In genomic region chr3:7106635-7107034, GRCh38 we compare ENCODE assay signal across 34 cellular contexts.
DNase-seq lines count a peak whose midpoint lies in the region; ATAC-seq, FAIRE-seq and TF ChIP-seq lines count a peak whose summit lies in the region.
"Had no signal": no experiment of that assay in that cellular context is flagged by ENCODE, and none has a peak within 500 bp of the region (broad histone marks: within the 10 kb centered on the region; RNA-seq: fewer than 3 reads in every experiment).

No MANE protein-coding gene starts in this region.

- H3K9me3 ChIP-seq in prostate gland: no peaks in the 10 kb centered on the region
- H3K9me3 ChIP-seq in heart right ventricle: peaks cover 0 to 6% (median 0%) of the 10 kb centered on the region in 11 donors
- H3K9me3 ChIP-seq: A549; BE2C; BLaER1; BLaER1 treated with 17β-estradiol and CSF1 and Interleukin-3, amounts not matched to agents 10 nM and 100 nM; Caco-2 had no signal

- peak overlapping the region; percentile 82 for H3K27ac ChIP-seq in 22Rv1
- H3K27ac ChIP-seq in prostate gland: peak overlapping the region in 1 of 2 donors; percentile 50
- no peak overlapping the region for H3K27ac ChIP-seq in heart right ventricle
- H3K27ac ChIP-seq: A549; BLaER1; BLaER1 treated with 17β-estradiol and CSF1 and Interleukin-3, amounts not matched to agents 10 nM and 100 nM; C4-2B had no signal

- TF ChIP-seq CTCF in 22Rv1 (IDR thresholded peaks at IDR 0.05) (no peak), LNCaP clone FGC (IDR thresholded peaks at IDR 0.05; ENCODE audit: control insufficient read depth, extremely low read depth, insufficient read depth) (no peak), prostate gland (IDR thresholded peaks at IDR 0.05) (no peak), heart right ventricle (IDR thresholded peaks at IDR 0.05) (no peak)

- H3K4me3 ChIP-seq in LNCaP clone FGC (ENCODE audit: low read depth, low read length) (no peak overlapping the region), prostate gland (no peak overlapping the region), heart right ventricle (no peak overlapping the region)
- H3K4me3 ChIP-seq: A549; BLaER1; BLaER1 treated with 17β-estradiol and CSF1 and Interleukin-3, amounts not matched to agents 10 nM and 100 nM had no signal

- H3K27me3 ChIP-seq in prostate gland (replicated peaks; ENCODE audit: insufficient read depth) (no peaks in the 10 kb centered on the region), heart right ventricle (no peaks in the 10 kb centered on the region)
- H3K27me3 ChIP-seq: BE2C; BLaER1; BLaER1 treated with 17β-estradiol and CSF1 and Interleukin-3, amounts not matched to agents 10 nM and 100 nM had no signal

- ATAC-seq in left colon (no peak), heart right ventricle (no peak)
- ATAC-seq: A549; CD8-positive, alpha-beta T cell had no signal

- 48% methylated on average over 1 of the region's 1 CpG for WGBS in prostate gland
- WGBS in heart right ventricle, 2 donors: 73 to 80% methylated on average over 1 of the region's 1 CpG

- H3K4me1 ChIP-seq in prostate gland (replicated peaks) (no peaks in the 10 kb centered on the region), heart right ventricle (no peaks in the 10 kb centered on the region)
- H3K4me1 ChIP-seq: A549; BE2C; BLaER1; BLaER1 treated with 17β-estradiol and CSF1 and Interleukin-3, amounts not matched to agents 10 nM and 100 nM; Caco-2 had no signal

- peak; percentile 48 for FAIRE-seq in urothelium cell line (lab: Jason Lieb, UNC)
- FAIRE-seq: A204.1, A549, D721Med had no signal

- H3K36me3 ChIP-seq in prostate gland (no peaks in the 10 kb centered on the region), heart right ventricle (no peaks in the 10 kb centered on the region)
- H3K36me3 ChIP-seq: BE2C; BLaER1; BLaER1 treated with 17β-estradiol and CSF1 and Interleukin-3, amounts not matched to agents 10 nM and 100 nM had no signal

- DNase-seq in LNCaP clone FGC (ENCODE audit: low read depth) (peak; percentile 61), prostate gland (ENCODE audit: low spot score) (peak; percentile 42), urothelium cell line (ENCODE audit: low spot score) (no peak), left colon (no peak), heart right ventricle (no peak), SHP77 (lab: John Stamatoyannopoulos, UW) (no peak)
- no peak for DNase-seq in stimulated activated CD4-positive, alpha-beta T cell treated with anti-CD3 and anti-CD28 coated beads, Interleukin-1b, Interleukin-23, amount 100 ng/mL, for 48 hours
- DNase-seq: 8988T; ACHN; AML-193; BE2C; C1 segment of cervical spinal cord; Caco-2; Calu3; CD4-positive, alpha-beta memory T cell; CD4-positive, alpha-beta T cell; CD4-positive, CD25-positive, alpha-beta regulatory T cell; CD8-positive, alpha-beta memory T cell; CD8-positive, alpha-beta T cell; COR-L47; DMS 273 treated with DMSO at 0.1 percent for 48 hours; DMS153; DMS53; DMS79; DMS79 treated with DMSO at 0.1 percent for 48 hours; DND-41; EL had no signal

- TF ChIP-seq POLR2A in prostate gland (IDR thresholded peaks at IDR 0.05): no peak

- intact Hi-C loops in prostate gland (cut with DNase I) (no loop called here), left colon (cut with DNase I, micrococcal nuclease) (no loop called here), heart right ventricle (cut with DNase I) (no loop called here)

Comparison
In these comparisons a context has a peak if more than half of its experiments do, and no peak if none do; other contexts are left out.
1. DNase-seq: peak in LNCaP clone FGC (single experiment) and prostate gland (single experiment); none in urothelium cell line (single experiment), stimulated activated CD4-positive, alpha-beta T cell treated with anti-CD3 and anti-CD28 coated beads, Interleukin-1b, Interleukin-23, amount 100 ng/mL, for 48 hours (single experiment), left colon (0 of 2), heart right ventricle (0 of 2) and SHP77 (0 of 2).